Comparison of ENCODE assay signal across 8 cellular contexts in the genomic region with DNA sequence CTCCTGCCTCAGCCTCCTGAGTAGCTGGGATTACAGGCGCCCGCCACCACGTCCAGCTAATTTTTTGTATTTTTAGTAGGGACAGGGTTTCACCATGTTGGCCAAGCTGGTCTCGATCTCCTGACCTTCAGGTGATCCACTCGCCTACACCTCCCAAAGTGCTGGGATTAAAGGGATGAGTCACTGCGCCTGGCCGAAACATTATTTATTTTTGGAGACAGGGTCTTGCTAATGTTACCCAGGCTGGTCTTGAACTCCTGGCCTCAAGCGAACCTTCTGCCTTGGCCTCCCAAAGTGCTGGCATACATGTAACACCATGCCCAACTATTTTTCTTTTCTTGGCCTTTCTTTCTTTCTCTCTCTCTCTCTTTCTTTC. TPM values are rescaled to one million over a fixed set of nuclear protein-coding genes. Genes with fewer than 3 reads are reported as not detected.
DNase-seq lines count a peak whose midpoint lies in the region; ATAC-seq and TF ChIP-seq lines count a peak whose summit lies in the region.
"Not testable (repeated sequence)": the region's sequence is repeated elsewhere in the genome, so short reads cannot be mapped to it uniquely, and the experiment has no call there.

No MANE protein-coding gene starts in this region.

- not testable (repeated sequence) for ATAC-seq in T-cell (replicated peaks in 1 of 4); naive thymus-derived CD4-positive, alpha-beta T cell

- H3K27ac ChIP-seq in HL-60 (replicated peaks) (peak overlapping the region; percentile 96), left ventricle myocardium inferior (replicated peaks) (peak overlapping the region; percentile 96)
- H3K27ac ChIP-seq in naive thymus-derived CD4-positive, alpha-beta T cell (ENCODE audit: low read depth, low read length), result not testable (repeated sequence)

- H3K27me3 ChIP-seq in HL-60 (ENCODE audit: insufficient read depth, poor library complexity, severe bottlenecking); left ventricle myocardium inferior (ENCODE audit: low read depth); naive thymus-derived CD4-positive, alpha-beta T cell (ENCODE audit: control insufficient read depth in 2 of 2, insufficient read depth in 2 of 2, low read length in 2 of 2): not testable (repeated sequence)

- H3K4me1 Mint-ChIP-seq in CD14-positive monocyte (peaks cover 63% of the 10 kb centered on the region), T-cell (peaks cover 58 to 67% (median 60%) of the 10 kb centered on the region in 3 donors), chondrocyte (ENCODE audit: low read depth) (peaks cover 57% of the 10 kb centered on the region)
- H3K4me1 Mint-ChIP-seq in activated naive CD4-positive, alpha-beta T cell treated with anti-CD3 and anti-CD28 coated beads, Interleukin-2, amount 10 ng/mL, durations not matched to agents 7 days and 5 days, result peaks cover 67% of the 10 kb centered on the region
- peaks cover 34 to 67% (median 61%) of the 10 kb centered on the region in 7 donors for H3K4me1 Mint-ChIP-seq in naive thymus-derived CD4-positive, alpha-beta T cell
- H3K4me1 Mint-ChIP-seq in stimulated activated naive CD8-positive, alpha-beta T cell treated with anti-CD3 and anti-CD28 coated beads, Interleukin-15, Interleukin-2, amounts not matched to agents 100 ng/mL and 50 ng/mL, for 24 hours (ENCODE audit: low read depth), result peaks cover 48% of the 10 kb centered on the region

- H3K4me3 ChIP-seq in HL-60 (replicated peaks; ENCODE audit: insufficient read depth, low read length), result peak overlapping the region; percentile 85
- H3K4me3 ChIP-seq in left ventricle myocardium inferior, result peak overlapping the region; percentile 86
- not testable (repeated sequence) for H3K4me3 ChIP-seq in naive thymus-derived CD4-positive, alpha-beta T cell (ENCODE audit: low read length)

- H3K4me1 ChIP-seq in left ventricle myocardium inferior, result peaks cover 81% of the 10 kb centered on the region
- peaks cover 14 to 26% of the 10 kb centered on the region in 2 donors for H3K4me1 ChIP-seq in naive thymus-derived CD4-positive, alpha-beta T cell (ENCODE audit: control insufficient read depth in 2 of 2, insufficient read depth in 2 of 2, low read length in 2 of 2)

- CTCF ChIA-PET in T-cell (lab: Charles Lee); naive thymus-derived CD4-positive, alpha-beta T cell (lab: Charles Lee): not testable (repeated sequence)
- CTCF ChIA-PET in activated naive CD4-positive, alpha-beta T cell treated with anti-CD3 and anti-CD28 coated beads, Interleukin-2, amount 10 ng/mL, durations not matched to agents 7 days and 5 days (lab: Charles Lee), result interaction anchor here (2.9 kb wide), 1 partner anchor 33 kb away, joined by 10 read pairs; no protein-coding TSS in a partner anchor

- H3K27me3 Mint-ChIP-seq in CD14-positive monocyte (ENCODE audit: low read depth in 3 of 3); T-cell; activated naive CD4-positive, alpha-beta T cell treated with anti-CD3 and anti-CD28 coated beads, Interleukin-2, amount 10 ng/mL, durations not matched to agents 7 days and 5 days; chondrocyte (ENCODE audit: low read depth); naive thymus-derived CD4-positive, alpha-beta T cell; stimulated activated naive CD8-positive, alpha-beta T cell treated with anti-CD3 and anti-CD28 coated beads, Interleukin-15, Interleukin-2, amounts not matched to agents 100 ng/mL and 50 ng/mL, for 24 hours: not testable (repeated sequence)

- H3K4me3 Mint-ChIP-seq in CD14-positive monocyte, result peak overlapping the region; percentile 94 to 96
- peak overlapping the region in 2 of 3 donors; percentile 31 to 92 for H3K4me3 Mint-ChIP-seq in T-cell
- H3K4me3 Mint-ChIP-seq in activated naive CD4-positive, alpha-beta T cell treated with anti-CD3 and anti-CD28 coated beads, Interleukin-2, amount 10 ng/mL, durations not matched to agents 7 days and 5 days, result peak overlapping the region; percentile 22
- peak overlapping the region; percentile 89 for H3K4me3 Mint-ChIP-seq in chondrocyte (ENCODE audit: unreplicated experiment)
- H3K4me3 Mint-ChIP-seq in naive thymus-derived CD4-positive, alpha-beta T cell, result peak overlapping the region in 9 of 10 donors; percentile 27 to 96 (median 69)
- peak overlapping the region; percentile 92 for H3K4me3 Mint-ChIP-seq in stimulated activated naive CD8-positive, alpha-beta T cell treated with anti-CD3 and anti-CD28 coated beads, Interleukin-15, Interleukin-2, amounts not matched to agents 100 ng/mL and 50 ng/mL, for 24 hours

- H3K27ac Mint-ChIP-seq in CD14-positive monocyte (peak overlapping the region; percentile 96 to 100 (median 99)), T-cell (peak overlapping the region in 1 of 2 donors; percentile 58), chondrocyte (ENCODE audit: unreplicated experiment) (peak overlapping the region; percentile 92)
- H3K27ac Mint-ChIP-seq in activated naive CD4-positive, alpha-beta T cell treated with anti-CD3 and anti-CD28 coated beads, Interleukin-2, amount 10 ng/mL, durations not matched to agents 7 days and 5 days, result not testable (repeated sequence)
- H3K27ac Mint-ChIP-seq in naive thymus-derived CD4-positive, alpha-beta T cell, result peak overlapping the region in 6 of 9 donors; percentile 7 to 73 (median 50)
- H3K27ac Mint-ChIP-seq in stimulated activated naive CD8-positive, alpha-beta T cell treated with anti-CD3 and anti-CD28 coated beads, Interleukin-15, Interleukin-2, amounts not matched to agents 100 ng/mL and 50 ng/mL, for 24 hours, result peak overlapping the region; percentile 66

- not testable (repeated sequence) for H3K36me3 ChIP-seq in left ventricle myocardium inferior; naive thymus-derived CD4-positive, alpha-beta T cell (ENCODE audit: control insufficient read depth in 2 of 3, insufficient read depth in 3 of 3, low read length in 3 of 3)

- not testable (repeated sequence) for H3K9me3 ChIP-seq in left ventricle myocardium inferior (replicated peaks); naive thymus-derived CD4-positive, alpha-beta T cell (ENCODE audit: control insufficient read depth in 2 of 3, low read length in 3 of 3)

- H3K36me3 Mint-ChIP-seq in CD14-positive monocyte, result peaks cover 13 to 21% of the 10 kb centered on the region in 2 donors
- not testable (repeated sequence) for H3K36me3 Mint-ChIP-seq in T-cell; chondrocyte (ENCODE audit: low read depth); naive thymus-derived CD4-positive, alpha-beta T cell
- peaks cover 10% of the 10 kb centered on the region for H3K36me3 Mint-ChIP-seq in activated naive CD4-positive, alpha-beta T cell treated with anti-CD3 and anti-CD28 coated beads, Interleukin-2, amount 10 ng/mL, durations not matched to agents 7 days and 5 days
- H3K36me3 Mint-ChIP-seq in stimulated activated naive CD8-positive, alpha-beta T cell treated with anti-CD3 and anti-CD28 coated beads, Interleukin-15, Interleukin-2, amounts not matched to agents 100 ng/mL and 50 ng/mL, for 24 hours (ENCODE audit: low read depth), result peaks cover 30% of the 10 kb centered on the region

- not testable (repeated sequence) for H3K9me3 Mint-ChIP-seq in CD14-positive monocyte; T-cell; activated naive CD4-positive, alpha-beta T cell treated with anti-CD3 and anti-CD28 coated beads, Interleukin-2, amount 10 ng/mL, durations not matched to agents 7 days and 5 days; chondrocyte (ENCODE audit: low read depth); naive thymus-derived CD4-positive, alpha-beta T cell; stimulated activated naive CD8-positive, alpha-beta T cell treated with anti-CD3 and anti-CD28 coated beads, Interleukin-15, Interleukin-2, amounts not matched to agents 100 ng/mL and 50 ng/mL, for 24 hours

- TF ChIP-seq CTCF in CD14-positive monocyte (IDR thresholded peaks at IDR 0.05); HL-60 (IDR thresholded peaks at IDR 0.05; ENCODE audit: insufficient read depth, low read length); chondrocyte (IDR thresholded peaks at IDR 0.05); left ventricle myocardium inferior (IDR thresholded peaks at IDR 0.05; ENCODE audit: borderline replicate concordance): not testable (repeated sequence)

- intact Hi-C loops in CD14-positive monocyte (cut with micrococcal nuclease), result loop anchor here (5.0 to 10.0 kb wide), 2 partner anchors 151 to 358 kb away; partner anchors contain the start of gene STIMATE (in 1 of the 2)
- intact Hi-C loops in left ventricle myocardium inferior (cut with micrococcal nuclease); naive thymus-derived CD4-positive, alpha-beta T cell (cut with micrococcal nuclease): not testable (repeated sequence)

- POLR2A ChIA-PET in T-cell (lab: Charles Lee); naive thymus-derived CD4-positive, alpha-beta T cell (lab: Charles Lee): not testable (repeated sequence)

- not testable (repeated sequence) for DNase-seq in CD14-positive monocyte (ENCODE audit: low spot score); HL-60 (ENCODE audit: low read depth in 1 of 2, low spot score in 1 of 2); T-cell; activated naive CD4-positive, alpha-beta T cell treated with anti-CD3 and anti-CD28 coated beads, Interleukin-2, amount 10 ng/mL, durations not matched to agents 7 days and 5 days; chondrocyte (ENCODE audit: low spot score); left ventricle myocardium inferior; naive thymus-derived CD4-positive, alpha-beta T cell

RNA-seq across cellular contexts. Expression of gene TKT, which starts 2.9 kb away (rescaled TPM):
- polyA plus RNA-seq in CD14-positive monocyte, result 100 to 1,000 TPM; 562 to 582 TPM
- total RNA-seq in T-cell, result 100 to 1,000 TPM in 4 of 5 donors, 10 to 100 TPM in 1; 98.2 to 139 (median 118) TPM
- 165 to 299 TPM (median 169 TPM) in 3 replicates for total RNA-seq in chondrocyte
- 32.1 TPM for total RNA-seq in left ventricle myocardium inferior
- 100 to 1,000 TPM in 3 of 5 experiments, 10 to 100 TPM in 2; 83.5 to 333 (median 121) TPM for total RNA-seq in naive thymus-derived CD4-positive, alpha-beta T cell
- 10 to 100 TPM; 60.7 to 63.4 TPM for polyA plus RNA-seq in naive thymus-derived CD4-positive, alpha-beta T cell

Comparison
In these comparisons a context has a peak if more than half of its experiments do, and no peak if none do; other contexts are left out.
1. H3K4me3 Mint-ChIP-seq: peak in every context shown above with its lines; median percentile 95 in CD14-positive monocyte; 92 in stimulated activated naive CD8-positive, alpha-beta T cell treated with anti-CD3 and anti-CD28 coated beads, Interleukin-15, Interleukin-2, amounts not matched to agents 100 ng/mL and 50 ng/mL, for 24 hours; 89 in chondrocyte; 69 in naive thymus-derived CD4-positive, alpha-beta T cell; 62 in T-cell; 22 in activated naive CD4-positive, alpha-beta T cell treated with anti-CD3 and anti-CD28 coated beads, Interleukin-2, amount 10 ng/mL, durations not matched to agents 7 days and 5 days.